10 cellular contexts compared by ENCODE assay signal in genomic region chr16:15507299-15507958, GRCh38.
DNase-seq lines count a peak whose midpoint lies in the region; ATAC-seq and TF ChIP-seq lines count a peak whose summit lies in the region.
"Had no signal": no experiment of that assay in that cellular context is flagged by ENCODE, and none has a peak within 500 bp of the region (broad histone marks: within the 10 kb centered on the region; RNA-seq: fewer than 3 reads in every experiment).

No MANE protein-coding gene starts in this region.

- peak overlapping the region in 2 of 10 donors; percentile 2 to 69 for H3K27ac Mint-ChIP-seq in naive thymus-derived CD8-positive, alpha-beta T cell

- ATAC-seq in HG03135 (IDR thresholded peaks at IDR 0.05; ENCODE audit: unreplicated experiment) (no peak), GM21723 (IDR thresholded peaks at IDR 0.05; ENCODE audit: unreplicated experiment) (no peak)
- ATAC-seq in naive thymus-derived CD8-positive, alpha-beta T cell: no peak

- H3K27ac ChIP-seq in RWPE1: peak overlapping the region; percentile 52

- H3K4me3 Mint-ChIP-seq in naive thymus-derived CD8-positive, alpha-beta T cell: no peak overlapping the region

- H3K27me3 Mint-ChIP-seq in naive thymus-derived CD8-positive, alpha-beta T cell: peaks cover 0 to 5% (median 0%) of the 10 kb centered on the region in 5 donors

- no peaks in the 10 kb centered on the region for H3K9me3 Mint-ChIP-seq in naive thymus-derived CD8-positive, alpha-beta T cell

- H3K4me1 Mint-ChIP-seq in naive thymus-derived CD8-positive, alpha-beta T cell: peaks cover 7 to 21% (median 12%) of the 10 kb centered on the region in 4 donors

- DNase-seq in AG08396 (ENCODE audit: low spot score) (peak; percentile 60), RWPE1 (ENCODE audit: low spot score) (no peak), fibroblast of gingiva (ENCODE audit: low read depth) (peak; percentile 72), occipital lobe (lab: John Stamatoyannopoulos, UW) (peak; percentile 69), SKM-1 treated with dmso at 0.1 percent for 144 hours (lab: John Stamatoyannopoulos, UW; ENCODE audit: unreplicated experiment) (no peak)
- DNase-seq in naive thymus-derived CD8-positive, alpha-beta T cell: no peak
- DNase-seq: activated CD4-positive, CD25-positive, alpha-beta regulatory T cell; NCI-H1105 treated with DMSO at 0.1 percent for 48 hours had no signal

- no peaks in the 10 kb centered on the region for H3K36me3 Mint-ChIP-seq in naive thymus-derived CD8-positive, alpha-beta T cell

- CTCF ChIA-PET in RWPE1 (lab: Yijun Ruan, JAX): interaction anchor here (1.1 kb wide), 1 partner anchor 43 kb away, joined by 3 read pairs; no protein-coding TSS in a partner anchor

- no peak for TF ChIP-seq CTCF in RWPE1 (conservative IDR thresholded peaks at IDR 0.05; ENCODE audit: low read depth)

- POLR2A ChIA-PET in RWPE1 (lab: Yijun Ruan, JAX; ENCODE audit: low non-redundant PET): no interaction called here
- POLR2A ChIA-PET in naive thymus-derived CD8-positive, alpha-beta T cell (lab: Charles Lee): no interaction called here

Comparison
In these comparisons a context has a peak if more than half of its experiments do, and no peak if none do; other contexts are left out.
1. DNase-seq: peak in AG08396 (single experiment), fibroblast of gingiva (single experiment) and occipital lobe (single experiment); none in RWPE1 (single experiment), SKM-1 treated with dmso at 0.1 percent for 144 hours (single experiment) and naive thymus-derived CD8-positive, alpha-beta T cell (0 of 10).